ENCODE assay signal across 29 cellular contexts in the genomic region with DNA sequence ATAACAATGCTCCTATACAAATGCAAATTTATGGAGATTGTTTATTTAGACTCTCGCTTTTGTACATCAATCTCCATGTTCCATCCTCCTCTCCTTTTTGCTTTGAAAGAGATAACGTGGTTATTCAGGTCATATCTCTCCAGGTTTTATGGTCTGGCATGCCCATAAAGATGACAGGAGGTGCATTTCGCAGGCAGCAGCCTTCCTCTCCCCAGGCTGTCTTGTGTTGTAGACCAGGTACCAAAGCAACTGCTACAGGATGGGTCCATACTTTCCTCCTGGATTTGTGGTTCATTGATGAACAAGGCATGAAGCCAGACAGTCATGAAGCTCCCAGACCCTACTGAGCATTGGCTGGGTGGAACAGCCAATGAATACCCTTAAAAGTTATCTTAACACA.
"Had no signal": no experiment of that assay in that cellular context is flagged by ENCODE, and none has a peak within 500 bp of the region (broad histone marks: within the 10 kb centered on the region; RNA-seq: fewer than 3 reads in every experiment).

No MANE protein-coding gene starts in this region.

- H3K79me2 ChIP-seq: parathyroid adenoma had no signal

- H3K4me1 ChIP-seq: lower lobe of right lung, parathyroid adenoma, psoas muscle, right atrium auricular region, right lobe of liver, vagina had no signal

- H3K36me3 Mint-ChIP-seq: immature natural killer cell; naive thymus-derived CD8-positive, alpha-beta T cell; stimulated activated memory B cell treated with anti-CD40 and anti-IgM and Interleukin-4, amounts not matched to agents 10 μg/mL and 1 μg/mL and 100 μg/mL, for 72 hours had no signal

- H3K27me3 ChIP-seq: left lung, right atrium auricular region, right lobe of liver, tibial nerve, upper lobe of left lung, vagina had no signal

- H3K4me3 ChIP-seq: left lung, lower lobe of right lung, psoas muscle, right atrium auricular region, right lobe of liver, smooth muscle cell, tibial nerve, upper lobe of left lung, vagina had no signal

- H3K9me3 ChIP-seq: left lung, lower lobe of right lung, neutrophil, psoas muscle, right atrium auricular region, right lobe of liver, tibial nerve, upper lobe of left lung, vagina had no signal

- H3K36me3 ChIP-seq: left lung, lower lobe of right lung, neutrophil, right atrium auricular region, right lobe of liver, tibial nerve, upper lobe of left lung, vagina had no signal

- H3K9ac ChIP-seq: parathyroid adenoma had no signal

- ATAC-seq: left colon; left lung; lower lobe of right lung; naive thymus-derived CD8-positive, alpha-beta T cell; psoas muscle; right lobe of liver; stimulated activated memory B cell treated with anti-CD40 and anti-IgM and Interleukin-4, amounts not matched to agents 10 μg/mL and 1 μg/mL and 100 μg/mL, for 72 hours; stimulated activated naive CD8-positive, alpha-beta T cell treated with anti-CD3 and anti-CD28 coated beads, Interleukin-15, amount 100 ng/mL, for 72 hours had no signal

- H3K27me3 Mint-ChIP-seq: naive thymus-derived CD8-positive, alpha-beta T cell; stimulated activated memory B cell treated with anti-CD40 and anti-IgM and Interleukin-4, amounts not matched to agents 10 μg/mL and 1 μg/mL and 100 μg/mL, for 72 hours; stimulated activated naive CD8-positive, alpha-beta T cell treated with anti-CD3 and anti-CD28 coated beads, Interleukin-15, amount 100 ng/mL, for 72 hours had no signal

- DNase-seq: hypothalamus; immature natural killer cell; kidney; left colon; left lung; lower lobe of right lung; mammary epithelial cell; mesenchymal stem cell; naive thymus-derived CD8-positive, alpha-beta T cell; occipital lobe; psoas muscle; right lobe of liver; stimulated activated CD4-positive, alpha-beta T cell treated with anti-CD3 and anti-CD28 coated beads, Interleukin-1b, Interleukin-23, amount 100 ng/mL, for 48 hours; stimulated activated CD4-positive, alpha-beta T cell treated with anti-CD3 and anti-CD28 coated beads, Interleukin-2, amount 100 ng/mL, for 48 hours; stimulated activated CD4-positive, alpha-beta T cell treated with anti-CD3 and anti-CD28 coated beads, Interleukin-4, amount 100 ng/mL, for 4 hours; stimulated activated CD8-positive, alpha-beta memory T cell treated with anti-CD3 and anti-CD28 coated beads, Interleukin-4, amount 100 ng/mL, for 48 hours; stimulated activated naive CD4-positive, alpha-beta T cell treated with Interleukin-2 at 50 U/mL for 16 hours; stimulated activated naive CD8-positive, alpha-beta T cell treated with anti-CD3 and anti-CD28 coated beads, Interleukin-15, amount 100 ng/mL, for 72 hours; substantia nigra; upper lobe of left lung had no signal

- H3K9me3 Mint-ChIP-seq: immature natural killer cell; naive thymus-derived CD8-positive, alpha-beta T cell; nephron; stimulated activated memory B cell treated with anti-CD40 and anti-IgM and Interleukin-4, amounts not matched to agents 10 μg/mL and 1 μg/mL and 100 μg/mL, for 72 hours; stimulated activated naive CD8-positive, alpha-beta T cell treated with anti-CD3 and anti-CD28 coated beads, Interleukin-15, amount 100 ng/mL, for 72 hours had no signal

- H3K4me2 ChIP-seq: smooth muscle cell had no signal

- H2AFZ ChIP-seq: parathyroid adenoma had no signal

- H3K27ac ChIP-seq: left lung, lower lobe of right lung, neutrophil, parathyroid adenoma, psoas muscle, right atrium auricular region, right lobe of liver, tibial nerve, vagina had no signal

- H3K27ac Mint-ChIP-seq: immature natural killer cell; naive thymus-derived CD8-positive, alpha-beta T cell; stimulated activated memory B cell treated with anti-CD40 and anti-IgM and Interleukin-4, amounts not matched to agents 10 μg/mL and 1 μg/mL and 100 μg/mL, for 72 hours; stimulated activated naive CD8-positive, alpha-beta T cell treated with anti-CD3 and anti-CD28 coated beads, Interleukin-15, amount 100 ng/mL, for 72 hours had no signal

- H3K4me3 Mint-ChIP-seq: immature natural killer cell; naive thymus-derived CD8-positive, alpha-beta T cell; nephron; neural crest cell; stimulated activated memory B cell treated with anti-CD40 and anti-IgM and Interleukin-4, amounts not matched to agents 10 μg/mL and 1 μg/mL and 100 μg/mL, for 72 hours; stimulated activated naive CD8-positive, alpha-beta T cell treated with anti-CD3 and anti-CD28 coated beads, Interleukin-15, amount 100 ng/mL, for 72 hours had no signal

- H3K4me1 Mint-ChIP-seq: immature natural killer cell had no signal
